ENCODE assay signal across 15 cellular contexts in genomic region chr15:71251548-71252035, GRCh38.
DNase-seq lines count a peak whose midpoint lies in the region; ATAC-seq, FAIRE-seq and TF ChIP-seq lines count a peak whose summit lies in the region.
"Had no signal": no experiment of that assay in that cellular context is flagged by ENCODE, and none has a peak within 500 bp of the region (broad histone marks: within the 10 kb centered on the region; RNA-seq: fewer than 3 reads in every experiment).

No MANE protein-coding gene starts in this region.

- H2AFZ ChIP-seq in endothelial cell of umbilical vein (ENCODE audit: low read depth, low read length): no peak overlapping the region

- POLR2A ChIA-PET in endothelial cell of umbilical vein (lab: Charles Lee) (no interaction called here), A673 (lab: Charles Lee; ENCODE audit: low non-redundant PET) (no interaction called here)

- no peaks in the 10 kb centered on the region for H3K79me2 ChIP-seq in endothelial cell of umbilical vein (ENCODE audit: control insufficient read depth, insufficient read depth, low read length)

- ATAC-seq in mucosa of descending colon: peak; percentile 47

- H3K36me3 ChIP-seq in SJCRH30 (no peaks in the 10 kb centered on the region), endothelial cell of umbilical vein (ENCODE audit: control insufficient read depth in 2 of 2, extremely low read depth in 1 of 2, insufficient read depth in 2 of 2, low read length in 2 of 2) (no peaks in the 10 kb centered on the region), mucosa of descending colon (ENCODE audit: low read depth) (no peaks in the 10 kb centered on the region), A673 (ENCODE audit: insufficient read depth, low read length, poor library complexity, severe bottlenecking) (no peaks in the 10 kb centered on the region)

- H4K20me1 ChIP-seq in endothelial cell of umbilical vein (replicated peaks; ENCODE audit: control insufficient read depth, extremely low read depth, insufficient read depth, low read length): no peaks in the 10 kb centered on the region

- dilution Hi-C loops in endothelial cell of umbilical vein (cut with MboI; ENCODE audit: extremely low pct_ligation_motif_present, low sequenced_read_pairs): no loop called here

- intact Hi-C loops in endothelial cell of umbilical vein (cut with micrococcal nuclease): loop anchor here (2.0 to 5.0 kb wide), 2 partner anchors 23 to 124 kb away; no protein-coding TSS in a partner anchor
- intact Hi-C loops in mucosa of descending colon (cut with DNase I, micrococcal nuclease): no loop called here
- intact Hi-C loops in A673 (cut with micrococcal nuclease; ENCODE audit: unreplicated experiment): no loop called here

- peak overlapping the region; percentile 23 for H3K9ac ChIP-seq in endothelial cell of umbilical vein (replicated peaks; ENCODE audit: extremely low read depth, insufficient read depth, low read length)

- H3K27ac ChIP-seq in C4-2B (peak overlapping the region; percentile 59; the same call in 1 of the 2 replicates), SJCRH30 (peak overlapping the region; percentile 13; the same call in 1 of the 2 replicates), endothelial cell of umbilical vein (ENCODE audit: insufficient read depth, low read depth, low read length) (peak overlapping the region; percentile 60), A673 (ENCODE audit: low read depth, low read length, poor library complexity, severe bottlenecking) (no peak overlapping the region)
- H3K27ac ChIP-seq: esophagus squamous epithelium had no signal

- H3K4me1 ChIP-seq in SJCRH30 (peaks cover 31% of the 10 kb centered on the region), endothelial cell of umbilical vein (ENCODE audit: control insufficient read depth, extremely low read depth, insufficient read depth, low read length) (peaks cover 31% of the 10 kb centered on the region), mucosa of descending colon (ENCODE audit: low read depth) (no peaks in the 10 kb centered on the region), A673 (ENCODE audit: insufficient read depth, low read length, poor library complexity, severe bottlenecking) (no peaks in the 10 kb centered on the region)
- H3K4me1 ChIP-seq: esophagus squamous epithelium had no signal

- no peak for DNase-seq in SJCRH30
- peak; percentile 69 for DNase-seq in endothelial cell of umbilical vein (ENCODE audit: low read depth, low spot score)
- no peak for DNase-seq in mucosa of descending colon
- DNase-seq in A673 (ENCODE audit: low spot score): no peak
- no peak for DNase-seq in HCEC 1CT
- no peak for DNase-seq in activated naive CD4-positive, alpha-beta T cell treated with anti-CD3 and anti-CD28 coated beads, Interleukin-2, amount 50 U/mL, for 16 hours
- no peak for DNase-seq in globus pallidus (ENCODE audit: low spot score)
- DNase-seq: activated CD4-positive, alpha-beta memory T cell treated with anti-CD3 and anti-CD28 coated beads for 36 hours; cerebellar nuclear complex; DND-41; esophagus squamous epithelium; NCI-H1048; NCI-H510A; T-helper 9 cell had no signal

- H3K9me3 ChIP-seq in SJCRH30 (replicated peaks) (no peaks in the 10 kb centered on the region), endothelial cell of umbilical vein (replicated peaks; ENCODE audit: control insufficient read depth, insufficient read depth, low read length) (no peaks in the 10 kb centered on the region), mucosa of descending colon (no peaks in the 10 kb centered on the region), A673 (ENCODE audit: low read depth, low read length, poor library complexity, severe bottlenecking) (no peaks in the 10 kb centered on the region)
- H3K9me3 ChIP-seq: esophagus squamous epithelium had no signal

- no peaks in the 10 kb centered on the region for H3K27me3 ChIP-seq in SJCRH30
- H3K27me3 ChIP-seq in endothelial cell of umbilical vein (ENCODE audit: control insufficient read depth in 2 of 2, insufficient read depth in 2 of 2, low read length in 2 of 2): no peaks in the 10 kb centered on the region
- H3K27me3 ChIP-seq in A673 (replicated peaks; ENCODE audit: insufficient read depth, low read depth, low read length, poor library complexity): no peaks in the 10 kb centered on the region
- H3K27me3 ChIP-seq: esophagus squamous epithelium had no signal

- no peak for TF ChIP-seq POLR2A in endothelial cell of umbilical vein (IDR thresholded peaks at IDR 0.05; ENCODE audit: low read depth, low read length)

- peak; percentile 18 for FAIRE-seq in endothelial cell of umbilical vein (lab: Jason Lieb, UNC)

- TF ChIP-seq CTCF in C4-2B (conservative IDR thresholded peaks at IDR 0.05): no peak
- no peak for TF ChIP-seq CTCF in endothelial cell of umbilical vein (IDR thresholded peaks at IDR 0.05; ENCODE audit: extremely low read depth in 1 of 2, insufficient read depth in 1 of 2, low read depth in 1 of 2, low read length in 2 of 2)
- TF ChIP-seq CTCF in mucosa of descending colon (IDR thresholded peaks at IDR 0.05): no peak
- no peak for TF ChIP-seq CTCF in A673 (conservative IDR thresholded peaks at IDR 0.05; ENCODE audit: low read depth, low read length)

- H3K4me2 ChIP-seq in endothelial cell of umbilical vein (ENCODE audit: insufficient read depth, low read length): no peak overlapping the region

- H3K4me3 ChIP-seq in SJCRH30: no peak overlapping the region
- H3K4me3 ChIP-seq in endothelial cell of umbilical vein (replicated peaks in 1 of 3; ENCODE audit: insufficient read depth in 1 of 3, low read depth in 1 of 3, low read length in 3 of 3): no peak overlapping the region
- no peak overlapping the region for H3K4me3 ChIP-seq in mucosa of descending colon
- H3K4me3 ChIP-seq in A673 (ENCODE audit: low read depth, low read length, poor library complexity, severe bottlenecking): no peak overlapping the region
- H3K4me3 ChIP-seq: esophagus squamous epithelium had no signal

- H3K9me1 ChIP-seq in endothelial cell of umbilical vein (replicated peaks; ENCODE audit: control insufficient read depth, extremely low read depth, insufficient read depth, low read length): no peaks in the 10 kb centered on the region

- BruUV-seq in endothelial cell of umbilical vein (replicated peaks; lab: Mats Ljungman, UMichigan): TSS peak; percentile 78
- no TSS peak for BruUV-seq in A673 (replicated peaks; lab: Mats Ljungman, UMichigan)

- CTCF ChIA-PET in endothelial cell of umbilical vein (lab: Charles Lee) (interaction anchor here (0.6 to 1.7 kb wide), 6 partner anchors 14 to 189 kb away, joined by 3 to 5 read pairs (median 4); partner anchors contain the start of gene THSD4), A673 (lab: Charles Lee) (no interaction called here)

TF ChIP-seq in endothelial cell of umbilical vein, 7 proteins besides CTCF, POLR2A, EP300 and RAD21:
- TF ChIP-seq MAX (IDR thresholded peaks at IDR 0.05; ENCODE audit: insufficient read depth, insufficient read length) (no peak), EZH2 (IDR thresholded peaks at IDR 0.05; ENCODE audit: borderline replicate concordance, low read depth, low read length, severe bottlenecking) (no peak), MYC (IDR thresholded peaks at IDR 0.05; ENCODE audit: low read depth, low read length) (no peak), GATA2 (IDR thresholded peaks at IDR 0.05; ENCODE audit: insufficient read depth, insufficient read length, low read depth, low read length) (no peak), FOS (IDR thresholded peaks at IDR 0.05; ENCODE audit: borderline replicate concordance, insufficient read depth, low read length) (no peak), JUN (IDR thresholded peaks at IDR 0.05; ENCODE audit: borderline replicate concordance, insufficient read depth, insufficient read length, low read depth) (no peak), POLR2AphosphoS5 (IDR thresholded peaks at IDR 0.05; ENCODE audit: insufficient read depth, low read depth, low read length) (no peak)
TF ChIP-seq in endothelial cell of umbilical vein: peak in this region for 0.
